In genomic region chr2:45909677-45910191, GRCh38 we compare ENCODE assay signal across 8 cellular contexts.
A peak's percentile ranks its signal among the peaks of the same experiment; 100 is the strongest.
DNase-seq lines count a peak whose midpoint lies in the region; ATAC-seq, FAIRE-seq and TF ChIP-seq lines count a peak whose summit lies in the region.

No MANE protein-coding gene starts in this region.

- intact Hi-C loops in head of caudate nucleus (cut with DNase I) = no loop called here

- FAIRE-seq in GM12891 (lab: Jason Lieb, UNC) = peak; percentile 89

- no peak for TF ChIP-seq POLR2A in GM12891 (IDR thresholded peaks at IDR 0.05; ENCODE audit: low read depth, low read length)

- ATAC-seq in GM21619 (IDR thresholded peaks at IDR 0.05; ENCODE audit: unreplicated experiment) (peak; percentile 72), HG03097 (IDR thresholded peaks at IDR 0.05; ENCODE audit: low FRiP score, unreplicated experiment) (no peak)
- ATAC-seq in activated CD4-positive, CD25-positive, alpha-beta regulatory T cell treated with anti-CD3 and anti-CD28 coated beads, Interleukin-2, amount 50 U/mL, for 24 hours = no peak

- DNase-seq in GM12891 (ENCODE audit: insufficient read length, low spot score) = peak; percentile 47
- DNase-seq in M059J (ENCODE audit: low read depth) = peak; percentile 48
- peak in 36 of 42 donors; percentile 17 to 87 (median 62) for DNase-seq in head of caudate nucleus
- no peak for DNase-seq in activated effector memory CD4-positive, alpha-beta T cell treated with anti-CD3 and anti-CD28 coated beads, Interleukin-2, amount 50 U/mL, for 16 hours
- no peak for DNase-seq in 8988T

TF ChIP-seq in GM12891, 5 proteins besides CTCF, POLR2A, EP300 and RAD21:
- TF ChIP-seq SPI1 (IDR thresholded peaks at IDR 0.05; ENCODE audit: low read depth, low read length) = peak; percentile 86
- no peak for TF ChIP-seq POLR2AphosphoS5 (IDR thresholded peaks at IDR 0.05; ENCODE audit: low read depth, low read length)

Comparison
In these comparisons a context has a peak if more than half of its experiments do, and no peak if none do; other contexts are left out.
1. DNase-seq: peak in GM12891 (single experiment), M059J (single experiment) and head of caudate nucleus (36 of 42); none in activated effector memory CD4-positive, alpha-beta T cell treated with anti-CD3 and anti-CD28 coated beads, Interleukin-2, amount 50 U/mL, for 16 hours (single experiment) and 8988T (single experiment).